In genomic region chr16:3577302-3577752, GRCh38 we compare ENCODE assay signal across 9 cellular contexts. TPM values are rescaled to one million over a fixed set of nuclear protein-coding genes. Genes with fewer than 3 reads are reported as not detected.
DNase-seq lines count a peak whose midpoint lies in the region; ATAC-seq and TF ChIP-seq lines count a peak whose summit lies in the region.
"Had no signal": no experiment of that assay in that cellular context is flagged by ENCODE, and none has a peak within 500 bp of the region (broad histone marks: within the 10 kb centered on the region; RNA-seq: fewer than 3 reads in every experiment).

A gene with protein sequence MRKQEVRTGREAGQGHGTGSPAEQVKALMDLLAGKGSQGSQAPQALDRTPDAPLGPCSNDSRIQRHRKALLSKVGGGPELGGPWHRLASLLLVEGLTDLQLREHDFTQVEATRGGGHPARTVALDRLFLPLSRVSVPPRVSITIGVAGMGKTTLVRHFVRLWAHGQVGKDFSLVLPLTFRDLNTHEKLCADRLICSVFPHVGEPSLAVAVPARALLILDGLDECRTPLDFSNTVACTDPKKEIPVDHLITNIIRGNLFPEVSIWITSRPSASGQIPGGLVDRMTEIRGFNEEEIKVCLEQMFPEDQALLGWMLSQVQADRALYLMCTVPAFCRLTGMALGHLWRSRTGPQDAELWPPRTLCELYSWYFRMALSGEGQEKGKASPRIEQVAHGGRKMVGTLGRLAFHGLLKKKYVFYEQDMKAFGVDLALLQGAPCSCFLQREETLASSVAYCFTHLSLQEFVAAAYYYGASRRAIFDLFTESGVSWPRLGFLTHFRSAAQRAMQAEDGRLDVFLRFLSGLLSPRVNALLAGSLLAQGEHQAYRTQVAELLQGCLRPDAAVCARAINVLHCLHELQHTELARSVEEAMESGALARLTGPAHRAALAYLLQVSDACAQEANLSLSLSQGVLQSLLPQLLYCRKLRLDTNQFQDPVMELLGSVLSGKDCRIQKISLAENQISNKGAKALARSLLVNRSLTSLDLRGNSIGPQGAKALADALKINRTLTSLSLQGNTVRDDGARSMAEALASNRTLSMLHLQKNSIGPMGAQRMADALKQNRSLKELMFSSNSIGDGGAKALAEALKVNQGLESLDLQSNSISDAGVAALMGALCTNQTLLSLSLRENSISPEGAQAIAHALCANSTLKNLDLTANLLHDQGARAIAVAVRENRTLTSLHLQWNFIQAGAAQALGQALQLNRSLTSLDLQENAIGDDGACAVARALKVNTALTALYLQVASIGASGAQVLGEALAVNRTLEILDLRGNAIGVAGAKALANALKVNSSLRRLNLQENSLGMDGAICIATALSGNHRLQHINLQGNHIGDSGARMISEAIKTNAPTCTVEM (minus strand): TSS chr16:3577403. CDS start chr16:3565036, 12,367 bp downstream.

- H3K36me3 ChIP-seq in left ventricle myocardium inferior (peaks cover 8% of the 10 kb centered on the region), vagina (no peaks in the 10 kb centered on the region)

- no peak for TF ChIP-seq POLR2A in vagina (IDR thresholded peaks at IDR 0.05)

- no peak for ATAC-seq in Right ventricle myocardium superior (ENCODE audit: poor library complexity)
- ATAC-seq in GM21786 (IDR thresholded peaks at IDR 0.05; ENCODE audit: unreplicated experiment) = no peak
- no peak for ATAC-seq in HG02798 (IDR thresholded peaks at IDR 0.05; ENCODE audit: poor library complexity, unreplicated experiment)

- DNase-seq in left ventricle myocardium inferior (no peak), Right ventricle myocardium superior (no peak), left kidney (ENCODE audit: low read depth, low spot score) (peak; percentile 20), vagina (ENCODE audit: extremely low spot score in 2 of 2) (no peak), NCI-H774 (lab: John Stamatoyannopoulos, UW) (no peak)
- DNase-seq in activated CD8-positive, alpha-beta memory T cell treated with anti-CD3 and anti-CD28 coated beads for 24 hours = peak; percentile 80

- H3K27me3 ChIP-seq in left ventricle myocardium inferior (ENCODE audit: low read depth) (peaks cover 5% of the 10 kb centered on the region), vagina (no peaks in the 10 kb centered on the region)

- TF ChIP-seq CTCF in left ventricle myocardium inferior (IDR thresholded peaks at IDR 0.05; ENCODE audit: borderline replicate concordance) = no peak
- TF ChIP-seq CTCF in vagina (IDR thresholded peaks at IDR 0.05) = no peak

- no peaks in the 10 kb centered on the region for H3K4me1 ChIP-seq in left ventricle myocardium inferior
- H3K4me1 ChIP-seq in vagina = peaks cover 25% of the 10 kb centered on the region
- H3K4me1 ChIP-seq: parathyroid adenoma had no signal

- no peaks in the 10 kb centered on the region for H3K9me3 ChIP-seq in left ventricle myocardium inferior (replicated peaks)
- H3K9me3 ChIP-seq in vagina = no peaks in the 10 kb centered on the region

- intact Hi-C loops in left ventricle myocardium inferior (cut with micrococcal nuclease) (no loop called here), Right ventricle myocardium superior (cut with DNase I) (no loop called here), vagina (cut with DNase I) (no loop called here)

- H3K27ac ChIP-seq in left ventricle myocardium inferior (replicated peaks) (peak within 1 kb of the TSS; percentile 65), vagina (no peak within 1 kb of the TSS)
- H3K27ac ChIP-seq: parathyroid adenoma had no signal

- H3K4me3 ChIP-seq in left ventricle myocardium inferior (peak within 1 kb of the TSS; percentile 54), vagina (peak within 1 kb of the TSS in 1 of 2 donors; percentile 32)

RNA-seq across cellular contexts. Expression of the gene that starts here (rescaled TPM):
- 0.93 TPM for total RNA-seq in left ventricle myocardium inferior
- 0.89 TPM for total RNA-seq in Right ventricle myocardium superior
- total RNA-seq in vagina = 12.5 TPM

Comparison
In these comparisons a context has a peak if more than half of its experiments do, and no peak if none do; other contexts are left out.
1. DNase-seq: peak in activated CD8-positive, alpha-beta memory T cell treated with anti-CD3 and anti-CD28 coated beads for 24 hours (single experiment) and left kidney (single experiment); none in left ventricle myocardium inferior (single experiment), Right ventricle myocardium superior (single experiment), vagina (0 of 2) and NCI-H774 (single experiment).